In genomic region chr10:48526371-48526821, GRCh38 we compare ENCODE assay signal across 11 cellular contexts.
DNase-seq lines count a peak whose midpoint lies in the region; ATAC-seq and TF ChIP-seq lines count a peak whose summit lies in the region.
"Had no signal": no experiment of that assay in that cellular context is flagged by ENCODE, and none has a peak within 500 bp of the region (broad histone marks: within the 10 kb centered on the region; RNA-seq: fewer than 3 reads in every experiment).

No MANE protein-coding gene starts in this region.

- no TSS peak for BruUV-seq in PC-9 (replicated peaks; lab: Mats Ljungman, UMichigan)

- no peaks in the 10 kb centered on the region for H3F3A ChIP-seq in PC-9 (ENCODE audit: insufficient read depth, low read depth)

- peaks cover 0 to 30% (median 0%) of the 10 kb centered on the region in 11 experiments; a peak in 3 of 22 replicates for H4K20me1 ChIP-seq in BLaER1 treated with 17β-estradiol and CSF1 and Interleukin-3, amounts not matched to agents 10 nM and 100 nM
- H4K20me1 ChIP-seq in PC-9 (ENCODE audit: insufficient read depth): no peaks in the 10 kb centered on the region

- H3K79me2 ChIP-seq in PC-9 (ENCODE audit: low read depth): no peaks in the 10 kb centered on the region

- no peak for TF ChIP-seq CTCF in fibroblast of mammary gland (conservative IDR thresholded peaks at IDR 0.05; ENCODE audit: control insufficient read depth, insufficient read depth, low read depth, low read length)
- no peak for TF ChIP-seq CTCF in PC-9 (conservative IDR thresholded peaks at IDR 0.05)
- no peak for TF ChIP-seq CTCF in colonic mucosa (IDR thresholded peaks at IDR 0.05)

- H3K27me3 ChIP-seq in BLaER1 treated with 17β-estradiol and CSF1 and Interleukin-3, amounts not matched to agents 10 nM and 100 nM: peaks cover 42 to 53% (median 48%) of the 10 kb centered on the region in 11 experiments
- H3K27me3 ChIP-seq in rectal smooth muscle tissue (ENCODE audit: control insufficient read depth, insufficient read depth, low read length): no peaks in the 10 kb centered on the region
- H3K27me3 ChIP-seq in PC-9 (ENCODE audit: insufficient read depth, low read depth): peaks cover 33% of the 10 kb centered on the region; the same call in 1 of the 2 replicates
- peaks cover 14% of the 10 kb centered on the region for H3K27me3 ChIP-seq in colonic mucosa
- H3K27me3 ChIP-seq: ovary had no signal

- peaks cover 20 to 47% (median 36%) of the 10 kb centered on the region in 11 experiments for H3K9me3 ChIP-seq in BLaER1 treated with 17β-estradiol and CSF1 and Interleukin-3, amounts not matched to agents 10 nM and 100 nM (replicated peaks in 1 of 11)
- H3K9me3 ChIP-seq in PC-9 (ENCODE audit: insufficient read depth, low read depth) (no peaks in the 10 kb centered on the region), colonic mucosa (no peaks in the 10 kb centered on the region)
- H3K9me3 ChIP-seq: ovary had no signal

- no peak overlapping the region for H3K4me3 ChIP-seq in BLaER1 treated with 17β-estradiol and CSF1 and Interleukin-3, amounts not matched to agents 10 nM and 100 nM
- H3K4me3 ChIP-seq in fibroblast of mammary gland (ENCODE audit: control insufficient read depth, low read depth, low read length) (no peak overlapping the region), rectal smooth muscle tissue (ENCODE audit: low read length) (no peak overlapping the region), PC-9 (no peak overlapping the region), colonic mucosa (no peak overlapping the region)
- H3K4me3 ChIP-seq: ovary had no signal

- peak overlapping the region in 8 of 11 experiments; percentile 14 to 37 (median 32); a peak in 12 of 22 replicates for H3K4me2 ChIP-seq in BLaER1 treated with 17β-estradiol and CSF1 and Interleukin-3, amounts not matched to agents 10 nM and 100 nM
- no peak overlapping the region for H3K4me2 ChIP-seq in PC-9

- POLR2A ChIA-PET in PC-9 (lab: Charles Lee; ENCODE audit: unreplicated experiment): no interaction called here

- H3K27ac ChIP-seq in BLaER1 treated with 17β-estradiol and CSF1 and Interleukin-3, amounts not matched to agents 10 nM and 100 nM: no peak overlapping the region
- H3K27ac ChIP-seq in rectal smooth muscle tissue (ENCODE audit: low read depth, low read length) (peak overlapping the region; percentile 59), PC-9 (no peak overlapping the region), colonic mucosa (no peak overlapping the region)

- H2AFZ ChIP-seq in PC-9: no peak overlapping the region

- peak; percentile 82 for DNase-seq in T1000 (lab: John Stamatoyannopoulos, UW)
- DNase-seq in fibroblast of mammary gland (ENCODE audit: low read depth): peak; percentile 86
- DNase-seq in PC-9: no peak
- no peak for DNase-seq in activated CD4-positive, alpha-beta T cell treated with anti-CD3 and anti-CD28 coated beads, Interleukin-2, amount 50 U/mL, for 4 hours
- no peak for DNase-seq in colonic mucosa
- DNase-seq: NCI-H2081 treated with DMSO at 0.1 percent for 48 hours, ovary, SIG-M5 had no signal

- H3K4me1 ChIP-seq in BLaER1 treated with 17β-estradiol and CSF1 and Interleukin-3, amounts not matched to agents 10 nM and 100 nM: peaks cover 0 to 15% (median 4%) of the 10 kb centered on the region in 10 experiments; a peak in 8 of 20 replicates
- H3K4me1 ChIP-seq in rectal smooth muscle tissue (ENCODE audit: control insufficient read depth, insufficient read depth, low read length) (peaks cover 7% of the 10 kb centered on the region), PC-9 (replicated peaks; ENCODE audit: insufficient read depth) (0 out of 2 replicates have a peak, but pooled peaks cover 3% of the 10 kb centered on the region), colonic mucosa (no peaks in the 10 kb centered on the region)

- CTCF ChIA-PET in PC-9 (lab: Charles Lee): no interaction called here

- ATAC-seq in GM19452 (IDR thresholded peaks at IDR 0.05; ENCODE audit: unreplicated experiment): no peak

- H3K36me3 ChIP-seq in BLaER1 treated with 17β-estradiol and CSF1 and Interleukin-3, amounts not matched to agents 10 nM and 100 nM: peaks cover 0 to 33% (median 0%) of the 10 kb centered on the region in 11 experiments; a peak in 3 of 22 replicates
- H3K36me3 ChIP-seq in rectal smooth muscle tissue (ENCODE audit: control insufficient read depth, insufficient read depth, low read length): no peaks in the 10 kb centered on the region
- H3K36me3 ChIP-seq in PC-9 (ENCODE audit: low read depth): no peaks in the 10 kb centered on the region
- no peaks in the 10 kb centered on the region for H3K36me3 ChIP-seq in colonic mucosa
- H3K36me3 ChIP-seq: ovary had no signal

- no peaks in the 10 kb centered on the region for H3K9me2 ChIP-seq in PC-9 (ENCODE audit: insufficient read depth)

- H3K9ac ChIP-seq in BLaER1 treated with 17β-estradiol and CSF1 and Interleukin-3, amounts not matched to agents 10 nM and 100 nM: no peak overlapping the region
- H3K9ac ChIP-seq in rectal smooth muscle tissue (ENCODE audit: low read length) (no peak overlapping the region), colonic mucosa (ENCODE audit: low read depth in 2 of 2, low read length in 2 of 2) (no peak overlapping the region)

- intact Hi-C loops in PC-9 (cut with micrococcal nuclease; ENCODE audit: unreplicated experiment) (no loop called here), colonic mucosa (cut with DNase I) (no loop called here)

Comparison
In these comparisons a context has a peak if more than half of its experiments do, and no peak if none do; other contexts are left out.
1. DNase-seq: peak in T1000 (single experiment) and fibroblast of mammary gland (single experiment); none in PC-9 (0 of 2), activated CD4-positive, alpha-beta T cell treated with anti-CD3 and anti-CD28 coated beads, Interleukin-2, amount 50 U/mL, for 4 hours (0 of 2) and colonic mucosa (single experiment).